25 cellular contexts compared by ENCODE assay signal in genomic region chrX:43469391-43470054, GRCh38.
A peak's percentile ranks its signal among the peaks of the same experiment; 100 is the strongest.
DNase-seq lines count a peak whose midpoint lies in the region; ATAC-seq, FAIRE-seq and TF ChIP-seq lines count a peak whose summit lies in the region.
"Had no signal": no experiment of that assay in that cellular context is flagged by ENCODE, and none has a peak within 500 bp of the region (broad histone marks: within the 10 kb centered on the region; RNA-seq: fewer than 3 reads in every experiment).

No MANE protein-coding gene starts in this region.

- SMC1A ChIA-PET in GM12878 (lab: Charles Lee; ENCODE audit: uncharacterized antibody, unreplicated experiment): interaction anchor here (0.6 to 1.3 kb wide), 6 partner anchors 11 to 1175 kb away, joined by 3 to 4 read pairs (median 3); no protein-coding TSS in a partner anchor

- H3K9me3 ChIP-seq in GM12878 (replicated peaks; ENCODE audit: control insufficient read depth, insufficient read depth, low read length) (no peaks in the 10 kb centered on the region; the same call in 2 of the 3 replicates), H9 (ENCODE audit: control insufficient read depth, low read depth, low read length) (no peaks in the 10 kb centered on the region), esophagus muscularis mucosa (no peaks in the 10 kb centered on the region)
- H3K9me3 ChIP-seq: ascending aorta; BLaER1 treated with 17β-estradiol and CSF1 and Interleukin-3, amounts not matched to agents 10 nM and 100 nM had no signal

- no peak overlapping the region for H3T11ph ChIP-seq in H9 (ENCODE audit: low read length)

- H3K56ac ChIP-seq in H9 (ENCODE audit: insufficient read length, low read depth, low read length) (no peak overlapping the region), mesendoderm (ENCODE audit: low read length) (no peak overlapping the region)

- H3K9me3 Mint-ChIP-seq in activated T-cell treated with anti-CD3 and anti-CD28 coated beads, Interleukin-2, amount 50 U/mL, for 72 hours: no peaks in the 10 kb centered on the region
- peaks cover 4 to 37% of the 10 kb centered on the region in 2 experiments; a peak in 4 of 5 replicates for H3K9me3 Mint-ChIP-seq in H9
- H3K9me3 Mint-ChIP-seq: activated CD4-positive, alpha-beta T cell treated with anti-CD3 and anti-CD28 coated beads, Interleukin-2, amount 10 ng/mL, durations not matched to agents 24 days and 14 days; central memory CD8-positive, alpha-beta T cell had no signal

- H2BK20ac ChIP-seq in H9 (ENCODE audit: low read depth, low read length, poor library complexity, severe bottlenecking): no peak overlapping the region

- H3K4ac ChIP-seq in H9 (ENCODE audit: low read depth, low read length) (no peak overlapping the region), mesendoderm (ENCODE audit: low read depth, low read length) (no peak overlapping the region)

- H3K27ac Mint-ChIP-seq in activated T-cell treated with anti-CD3 and anti-CD28 coated beads, Interleukin-2, amount 50 U/mL, for 72 hours: no peak overlapping the region
- no peak overlapping the region for H3K27ac Mint-ChIP-seq in H9
- H3K27ac Mint-ChIP-seq: activated CD4-positive, alpha-beta T cell treated with anti-CD3 and anti-CD28 coated beads, Interleukin-2, amount 10 ng/mL, durations not matched to agents 24 days and 14 days had no signal

- H3K4me2 ChIP-seq in GM12878 (ENCODE audit: control insufficient read depth, insufficient read depth) (no peak overlapping the region), H9 (ENCODE audit: insufficient read depth, insufficient read length, low read length) (no peak overlapping the region), mesendoderm (ENCODE audit: low read length) (no peak overlapping the region)
- H3K4me2 ChIP-seq: BLaER1 treated with 17β-estradiol and CSF1 and Interleukin-3, amounts not matched to agents 10 nM and 100 nM had no signal

- H2BK5ac ChIP-seq in H9 (ENCODE audit: insufficient read length, low read length) (no peak overlapping the region), mesendoderm (ENCODE audit: low read length) (no peak overlapping the region)

- H3K4me1 Mint-ChIP-seq in activated T-cell treated with anti-CD3 and anti-CD28 coated beads, Interleukin-2, amount 50 U/mL, for 72 hours (ENCODE audit: low read depth): peaks cover 19% of the 10 kb centered on the region
- peaks cover 31 to 34% of the 10 kb centered on the region in 2 experiments for H3K4me1 Mint-ChIP-seq in H9

- TF ChIP-seq CTCF in GM12878 (IDR thresholded peaks at IDR 0.05 in 2 of 3, conservative IDR thresholded peaks at IDR 0.05 in 1 of 3; ENCODE audit: control insufficient read depth in 2 of 3, extremely low read depth in 1 of 3, insufficient read depth in 1 of 3, low read depth in 3 of 3, low read length in 3 of 3) (no peak), H9 (conservative IDR thresholded peaks at IDR 0.05) (no peak), esophagus muscularis mucosa (IDR thresholded peaks at IDR 0.05) (no peak)

- H3K27ac ChIP-seq in GM12878 (ENCODE audit: control insufficient read depth, insufficient read depth) (no peak overlapping the region), H9 (ENCODE audit: insufficient read length, low read depth, low read length) (no peak overlapping the region), esophagus muscularis mucosa (replicated peaks in 1 of 4) (no peak overlapping the region), mesendoderm (ENCODE audit: low read depth, low read length) (no peak overlapping the region)
- H3K27ac ChIP-seq: ascending aorta; BLaER1 treated with 17β-estradiol and CSF1 and Interleukin-3, amounts not matched to agents 10 nM and 100 nM had no signal

- no peak overlapping the region for H3K23ac ChIP-seq in H9 (ENCODE audit: insufficient read length, low read depth, low read length)
- H3K23ac ChIP-seq in mesendoderm (ENCODE audit: low read length): no peak overlapping the region

- H2AFZ ChIP-seq in GM12878 (ENCODE audit: control insufficient read depth, low read depth, low read length) (no peak overlapping the region), H9 (ENCODE audit: low read length) (no peak overlapping the region)

- H3K9ac ChIP-seq in GM12878 (ENCODE audit: control insufficient read depth, insufficient read depth, low read length): no peak overlapping the region
- no peak overlapping the region for H3K9ac ChIP-seq in H9 (ENCODE audit: extremely low read depth, insufficient read length, low read length)
- no peak overlapping the region for H3K9ac ChIP-seq in mesendoderm (ENCODE audit: low read length)
- H3K9ac ChIP-seq: BLaER1 treated with 17β-estradiol and CSF1 and Interleukin-3, amounts not matched to agents 10 nM and 100 nM had no signal

- TF ChIP-seq RAD21 in GM12878 (IDR thresholded peaks at IDR 0.05; ENCODE audit: insufficient read depth, low read depth, low read length): no peak

- no peak for DNase-seq in activated T-cell treated with anti-CD3 and anti-CD28 coated beads, Interleukin-2, amount 50 U/mL, for 72 hours
- no peak for DNase-seq in activated T-cell treated with anti-CD3 and anti-CD28 coated beads, Interleukin-2, amount 50 U/mL, for 1 hour
- DNase-seq in M059J (ENCODE audit: low read depth) (peak; percentile 2), GM12878 (ENCODE audit: low read depth, low spot score) (no peak), H9 (no peak), esophagus muscularis mucosa (ENCODE audit: extremely low spot score) (no peak), mesendoderm (no peak), cerebellar nuclear complex (lab: John Stamatoyannopoulos, UW) (no peak)
- DNase-seq: activated CD4-positive, alpha-beta T cell treated with anti-CD3 and anti-CD28 coated beads, Interleukin-2, amount 10 ng/mL, durations not matched to agents 24 days and 14 days; activated CD8-positive, alpha-beta memory T cell treated with anti-CD3 and anti-CD28 coated beads, Interleukin-2, amount 50 U/mL, for 48 hours; activated naive CD4-positive, alpha-beta T cell treated with Interleukin-2 at 50 U/mL for 16 hours; EL; GOT3; islet precursor cell; Kasumi-1; NCI-H1436; PC-3; SHP77 treated with DMSO at 0.1 percent for 48 hours had no signal

- H3K36me3 ChIP-seq in GM12878 (ENCODE audit: control insufficient read depth in 2 of 2, insufficient read depth in 2 of 2, low read length in 1 of 2) (no peaks in the 10 kb centered on the region), esophagus muscularis mucosa (no peaks in the 10 kb centered on the region), mesendoderm (ENCODE audit: control insufficient read depth, insufficient read depth, low read length) (no peaks in the 10 kb centered on the region)
- H3K36me3 ChIP-seq: ascending aorta; BLaER1 treated with 17β-estradiol and CSF1 and Interleukin-3, amounts not matched to agents 10 nM and 100 nM had no signal

- no peak overlapping the region for H2BK15ac ChIP-seq in H9 (ENCODE audit: low read depth, low read length)
- no peak overlapping the region for H2BK15ac ChIP-seq in mesendoderm (replicated peaks; ENCODE audit: low read depth)

- H3K79me2 ChIP-seq in GM12878 (ENCODE audit: control insufficient read depth, insufficient read depth, low read length): no peaks in the 10 kb centered on the region
- no peaks in the 10 kb centered on the region for H3K79me2 ChIP-seq in H9 (ENCODE audit: insufficient read depth, low read length)
- no peaks in the 10 kb centered on the region for H3K79me2 ChIP-seq in mesendoderm (ENCODE audit: control insufficient read depth, insufficient read depth, low read length)

- H2BK120ac ChIP-seq in H9 (ENCODE audit: low read depth, low read length, poor library complexity, severe bottlenecking): no peak overlapping the region
- H2BK120ac ChIP-seq in mesendoderm (ENCODE audit: low read depth, low read length): no peak overlapping the region

- H3K79me1 ChIP-seq in H9 (ENCODE audit: insufficient read depth, low read depth, low read length, poor library complexity, severe bottlenecking): no peaks in the 10 kb centered on the region
- H3K79me1 ChIP-seq in mesendoderm (ENCODE audit: low read length): no peaks in the 10 kb centered on the region

- no peak overlapping the region for H2BK12ac ChIP-seq in H9 (ENCODE audit: insufficient read length, low read depth, low read length)

- POLR2A ChIA-PET in GM12878 (lab: Charles Lee): no interaction called here

- RAD21 ChIA-PET in GM12878 (lab: Charles Lee; ENCODE audit: unreplicated experiment): no interaction called here

- TF ChIP-seq EP300 in GM12878 (IDR thresholded peaks at IDR 0.05; ENCODE audit: borderline replicate concordance in 1 of 2, control insufficient read depth in 1 of 2, low read depth in 2 of 2, low read length in 2 of 2): no peak
- TF ChIP-seq EP300 in esophagus muscularis mucosa (IDR thresholded peaks at IDR 0.05): no peak

- in situ Hi-C loops in GM12878 (cut with MboI): no loop called here

- WGBS in GM12878 (ENCODE audit: insufficient coverage, insufficient replicate concordance, low lambda C conversion rate, missing lambda C conversion rate): 30% methylated on average over 2 of the region's 2 CpGs
- no CpG with 5 or more reads among the region's 2 CpGs for WGBS in H9 (ENCODE audit: extremely low coverage, insufficient read length, low lambda C conversion rate)
- 84% methylated on average over 2 of the region's 2 CpGs for WGBS in esophagus muscularis mucosa
- WGBS in mesendoderm (ENCODE audit: extremely low coverage, insufficient coverage, low lambda C conversion rate): no CpG with 5 or more reads among the region's 2 CpGs

- no peak overlapping the region for H4K91ac ChIP-seq in H9 (ENCODE audit: insufficient read length, low read depth, low read length)

- intact Hi-C loops in GM12878 (cut with micrococcal nuclease; ENCODE audit: unreplicated experiment): no loop called here
- intact Hi-C loops in esophagus muscularis mucosa (cut with DNase I): no loop called here

- peak; percentile 71 to 79 for ATAC-seq in activated T-cell treated with anti-CD3 and anti-CD28 coated beads, Interleukin-2, amount 50 U/mL, for 72 hours (replicated peaks in 1 of 2)
- peak; percentile 83 for ATAC-seq in GM12878
- ATAC-seq: PC-3 had no signal

- H3K4me1 ChIP-seq in GM12878 (ENCODE audit: control insufficient read depth, insufficient read depth, low read length) (no peaks in the 10 kb centered on the region), H9 (ENCODE audit: insufficient read depth, low read length) (no peaks in the 10 kb centered on the region; the same call in 1 of the 2 replicates), esophagus muscularis mucosa (no peaks in the 10 kb centered on the region), mesendoderm (ENCODE audit: control insufficient read depth, low read depth, low read length) (no peaks in the 10 kb centered on the region)
- H3K4me1 ChIP-seq: ascending aorta; BLaER1 treated with 17β-estradiol and CSF1 and Interleukin-3, amounts not matched to agents 10 nM and 100 nM had no signal

- no TSS peak for BruUV-seq in GM12878 (replicated peaks; lab: Mats Ljungman, UMichigan)

- H2AK5ac ChIP-seq in H9 (ENCODE audit: insufficient read length, low read length) (no peak overlapping the region), mesendoderm (ENCODE audit: low read length) (no peak overlapping the region)

- CTCF ChIA-PET in GM12878 (lab: Yijun Ruan, JAX): interaction anchor here (0.6 to 1.0 kb wide), 2 partner anchors 13 to 88 kb away, joined by 3 read pairs; no protein-coding TSS in a partner anchor

- TF ChIP-seq POLR2A in GM12878 (IDR thresholded peaks at IDR 0.05; ENCODE audit: low read depth, low read length): no peak
- no peak for TF ChIP-seq POLR2A in esophagus muscularis mucosa (IDR thresholded peaks at IDR 0.05; ENCODE audit: low read depth)

- no peaks in the 10 kb centered on the region for H3K27me3 ChIP-seq in GM12878 (replicated peaks in 1 of 2; ENCODE audit: control insufficient read depth in 2 of 2, insufficient read depth in 2 of 2, low read length in 1 of 2)
- no peaks in the 10 kb centered on the region for H3K27me3 ChIP-seq in H9 (ENCODE audit: insufficient read depth, low read length)
- no peaks in the 10 kb centered on the region for H3K27me3 ChIP-seq in esophagus muscularis mucosa
- H3K27me3 ChIP-seq in mesendoderm (ENCODE audit: insufficient read depth, low read length, poor library complexity): no peaks in the 10 kb centered on the region
- H3K27me3 ChIP-seq: ascending aorta had no signal

- FAIRE-seq in GM12878 (lab: Jason Lieb, UNC): no peak
- FAIRE-seq: D721Med, GM18507, TTC549, urothelium cell line had no signal

- H4K20me1 ChIP-seq in GM12878 (ENCODE audit: control insufficient read depth, insufficient read depth) (no peaks in the 10 kb centered on the region), H9 (ENCODE audit: control insufficient read depth, insufficient read depth, insufficient read length) (no peaks in the 10 kb centered on the region)
- H4K20me1 ChIP-seq: BLaER1 treated with 17β-estradiol and CSF1 and Interleukin-3, amounts not matched to agents 10 nM and 100 nM had no signal

- H3K4me3 ChIP-seq in GM12878: no peak overlapping the region
- no peak overlapping the region for H3K4me3 ChIP-seq in esophagus muscularis mucosa
- no peak overlapping the region for H3K4me3 ChIP-seq in mesendoderm (ENCODE audit: low read length)
- H3K4me3 ChIP-seq: ascending aorta; BLaER1 treated with 17β-estradiol and CSF1 and Interleukin-3, amounts not matched to agents 10 nM and 100 nM had no signal

- H3K18ac ChIP-seq in H9 (ENCODE audit: insufficient read length, low read depth, low read length) (no peak overlapping the region), mesendoderm (ENCODE audit: low read length) (no peak overlapping the region)

- peak overlapping the region in 1 of 2 donors; percentile 20 for H3K4me3 Mint-ChIP-seq in activated T-cell treated with anti-CD3 and anti-CD28 coated beads, Interleukin-2, amount 50 U/mL, for 72 hours
- H3K4me3 Mint-ChIP-seq in H9: no peak overlapping the region
- H3K4me3 Mint-ChIP-seq: activated CD4-positive, alpha-beta T cell treated with anti-CD3 and anti-CD28 coated beads, Interleukin-2, amount 10 ng/mL, durations not matched to agents 24 days and 14 days; central memory CD8-positive, alpha-beta T cell had no signal

- H3K14ac ChIP-seq in H9 (ENCODE audit: insufficient read depth, low read length): no peak overlapping the region

- H4K5ac ChIP-seq in H9 (ENCODE audit: insufficient read length, low read depth, low read length): no peak overlapping the region
- H4K5ac ChIP-seq in mesendoderm (ENCODE audit: low read length): no peak overlapping the region

- H4K8ac ChIP-seq in H9 (replicated peaks; ENCODE audit: insufficient read length, low read depth, low read length) (no peak overlapping the region), mesendoderm (ENCODE audit: low read depth, low read length) (no peak overlapping the region)

- H3K27me3 Mint-ChIP-seq in activated T-cell treated with anti-CD3 and anti-CD28 coated beads, Interleukin-2, amount 50 U/mL, for 72 hours (ENCODE audit: low read depth): peaks cover 13% of the 10 kb centered on the region
- H3K27me3 Mint-ChIP-seq in H9 (ENCODE audit: low read depth): no peaks in the 10 kb centered on the region
- H3K27me3 Mint-ChIP-seq: activated CD4-positive, alpha-beta T cell treated with anti-CD3 and anti-CD28 coated beads, Interleukin-2, amount 10 ng/mL, durations not matched to agents 24 days and 14 days; central memory CD8-positive, alpha-beta T cell had no signal

- no peaks in the 10 kb centered on the region for H3K36me3 Mint-ChIP-seq in activated T-cell treated with anti-CD3 and anti-CD28 coated beads, Interleukin-2, amount 50 U/mL, for 72 hours (ENCODE audit: insufficient read depth in 2 of 2)
- H3K36me3 Mint-ChIP-seq in H9 (ENCODE audit: insufficient read depth in 1 of 3, low read depth in 3 of 3): peaks cover 0 to 17% (median 12%) of the 10 kb centered on the region in 3 experiments; a peak in 4 of 7 replicates

- no peaks in the 10 kb centered on the region for H3K23me2 ChIP-seq in H9 (ENCODE audit: insufficient read length, low read depth, low read length, poor library complexity, severe bottlenecking)
